8 cellular contexts compared by ENCODE assay signal in the genomic region with DNA sequence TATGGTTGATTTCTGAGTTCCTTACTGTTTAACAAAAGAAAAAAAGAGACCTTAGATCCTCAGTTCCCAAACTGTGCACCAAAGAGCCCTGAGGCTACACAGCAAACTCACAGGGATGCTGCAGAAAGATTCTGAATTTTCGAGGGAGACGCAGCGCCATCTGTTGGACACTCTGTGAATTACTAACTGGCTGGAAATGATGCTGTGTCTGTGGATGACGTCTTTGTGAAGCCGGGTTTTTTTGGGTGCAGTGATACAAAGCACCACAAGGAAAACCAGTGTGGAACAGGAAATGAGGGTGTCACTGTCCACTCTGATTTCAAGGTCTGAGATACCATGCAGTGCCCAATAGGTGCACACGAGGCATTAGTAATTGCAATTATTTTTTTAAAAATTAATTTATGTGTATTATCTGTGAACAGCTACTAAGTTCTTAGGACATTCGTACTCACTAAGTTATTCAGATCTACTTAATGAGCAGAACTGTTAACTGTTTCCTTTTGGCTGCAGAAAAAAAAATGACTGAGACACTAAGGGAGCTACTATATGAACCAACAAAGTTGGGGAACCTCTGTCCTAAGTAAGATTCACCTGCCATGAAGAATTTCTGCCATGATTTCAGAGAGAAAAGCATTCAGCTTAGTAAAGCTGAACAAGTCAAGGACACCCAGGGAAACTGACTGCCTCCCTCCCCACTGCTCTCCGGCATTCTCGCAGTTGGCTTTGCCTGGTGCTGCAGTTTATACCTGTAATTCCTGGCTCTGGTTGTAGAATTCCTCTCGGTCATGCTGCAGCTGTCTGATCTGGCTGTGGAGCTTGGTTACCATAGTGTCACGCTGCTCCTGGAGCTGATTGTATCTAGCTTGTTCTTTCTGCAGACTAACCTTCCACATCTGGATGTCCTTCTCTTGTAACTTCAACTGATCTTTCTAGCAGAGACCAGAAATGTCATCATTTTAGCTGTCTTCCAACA. TPM values are rescaled to one million over a fixed set of nuclear protein-coding genes. Genes with fewer than 3 reads are reported as not detected.
DNase-seq lines count a peak whose midpoint lies in the region; ATAC-seq and TF ChIP-seq lines count a peak whose summit lies in the region.

No MANE protein-coding gene starts in this region.

- CTCF ChIA-PET in activated CD8-positive, alpha-beta T cell treated with anti-CD3 and anti-CD28 coated beads for 36 hours (lab: Charles Lee): interaction anchor here (0.7 to 3.0 kb wide), 54 partner anchors 8 to 251 kb away, joined by 3 to 34 read pairs (median 4); a partner anchor contains a TSS

- ATAC-seq in HG03159 (IDR thresholded peaks at IDR 0.05; ENCODE audit: unreplicated experiment) (peak; percentile 79), GM19328 (IDR thresholded peaks at IDR 0.05; ENCODE audit: unreplicated experiment) (no peak)
- ATAC-seq in activated CD8-positive, alpha-beta T cell treated with anti-CD3 and anti-CD28 coated beads for 36 hours: peak; percentile 99

- H3K4me3 Mint-ChIP-seq in activated CD8-positive, alpha-beta T cell treated with anti-CD3 and anti-CD28 coated beads for 36 hours: no peak overlapping the region
- H3K4me3 Mint-ChIP-seq in mesothelial cell of epicardium: no peak overlapping the region

- H3K4me3 ChIP-seq in effector memory CD4-positive, alpha-beta T cell (ENCODE audit: insufficient read depth, low read depth, low read length, poor library complexity, severe bottlenecking): no peak overlapping the region

- intact Hi-C loops in activated CD8-positive, alpha-beta T cell treated with anti-CD3 and anti-CD28 coated beads for 36 hours (cut with micrococcal nuclease): no loop called here

- no peaks in the 10 kb centered on the region for H3K27me3 ChIP-seq in effector memory CD4-positive, alpha-beta T cell (replicated peaks; ENCODE audit: control insufficient read depth, insufficient read depth, low read length, poor library complexity, severe bottlenecking)

- H3K27me3 Mint-ChIP-seq in activated CD8-positive, alpha-beta T cell treated with anti-CD3 and anti-CD28 coated beads for 36 hours: no peaks in the 10 kb centered on the region
- H3K27me3 Mint-ChIP-seq in mesothelial cell of epicardium (ENCODE audit: low read depth): no peaks in the 10 kb centered on the region

- peaks cover 51% of the 10 kb centered on the region for H3K36me3 ChIP-seq in effector memory CD4-positive, alpha-beta T cell (ENCODE audit: control insufficient read depth, insufficient read depth, low read length)

- DNase-seq in DMS114 treated with DMSO at 0.1 percent for 48 hours (lab: John Stamatoyannopoulos, UW; ENCODE audit: unreplicated experiment) (peak; percentile 69), NCI-H774 (lab: John Stamatoyannopoulos, UW) (peak; percentile 77), mesothelial cell of epicardium (ENCODE audit: low spot score in 2 of 2, unreplicated experiment in 2 of 2) (peak; percentile 46 to 88)
- peak; percentile 91 for DNase-seq in activated CD8-positive, alpha-beta T cell treated with anti-CD3 and anti-CD28 coated beads for 36 hours
- peak; percentile 52 to 65 (median 58) for DNase-seq in effector memory CD4-positive, alpha-beta T cell
- peak; percentile 24 to 40 for DNase-seq in stimulated activated CD8-positive, alpha-beta memory T cell treated with anti-CD3 and anti-CD28 coated beads, Interleukin-4, amount 100 ng/mL, for 1 hour (ENCODE audit: low read depth in 2 of 2, low spot score in 1 of 2)

- H3K4me1 ChIP-seq in effector memory CD4-positive, alpha-beta T cell (ENCODE audit: control insufficient read depth, insufficient read depth, low read length, poor library complexity, severe bottlenecking): no peaks in the 10 kb centered on the region

- peaks cover 11% of the 10 kb centered on the region for H3K36me3 Mint-ChIP-seq in activated CD8-positive, alpha-beta T cell treated with anti-CD3 and anti-CD28 coated beads for 36 hours (ENCODE audit: low read depth)
- H3K36me3 Mint-ChIP-seq in mesothelial cell of epicardium: peaks cover 44% of the 10 kb centered on the region

- peak; percentile 96 for TF ChIP-seq CTCF in activated CD8-positive, alpha-beta T cell treated with anti-CD3 and anti-CD28 coated beads for 36 hours (IDR thresholded peaks at IDR 0.05)
- TF ChIP-seq CTCF in mesothelial cell of epicardium (IDR thresholded peaks at IDR 0.05; ENCODE audit: unreplicated experiment): peak; percentile 98

- no peaks in the 10 kb centered on the region for H3K9me3 ChIP-seq in effector memory CD4-positive, alpha-beta T cell (ENCODE audit: control insufficient read depth, low read length)

- no peak overlapping the region for H3K27ac ChIP-seq in effector memory CD4-positive, alpha-beta T cell (ENCODE audit: insufficient read depth, low read length, poor library complexity, severe bottlenecking)

- H3K4me1 Mint-ChIP-seq in activated CD8-positive, alpha-beta T cell treated with anti-CD3 and anti-CD28 coated beads for 36 hours (ENCODE audit: low read depth): peaks cover 10% of the 10 kb centered on the region
- no peaks in the 10 kb centered on the region for H3K4me1 Mint-ChIP-seq in mesothelial cell of epicardium

- no peaks in the 10 kb centered on the region for H3K9me3 Mint-ChIP-seq in activated CD8-positive, alpha-beta T cell treated with anti-CD3 and anti-CD28 coated beads for 36 hours
- no peaks in the 10 kb centered on the region for H3K9me3 Mint-ChIP-seq in mesothelial cell of epicardium

- no peak overlapping the region for H3K27ac Mint-ChIP-seq in activated CD8-positive, alpha-beta T cell treated with anti-CD3 and anti-CD28 coated beads for 36 hours
- H3K27ac Mint-ChIP-seq in mesothelial cell of epicardium: no peak overlapping the region

- POLR2A ChIA-PET in activated CD8-positive, alpha-beta T cell treated with anti-CD3 and anti-CD28 coated beads for 36 hours (lab: Charles Lee): interaction anchor here (0.6 to 1.9 kb wide), 4 partner anchors 16 to 247 kb away, joined by 3 to 5 read pairs (median 4); no protein-coding TSS in a partner anchor

RNA-seq across cellular contexts. Expression of a gene that starts 23.4 kb away (rescaled TPM):
- 1 to 10 TPM; 1.9 to 3.2 TPM for total RNA-seq in activated CD8-positive, alpha-beta T cell treated with anti-CD3 and anti-CD28 coated beads for 36 hours
- total RNA-seq in mesothelial cell of epicardium: 5.5 to 5.8 TPM (median 5.7 TPM) in 3 replicates

RNA-seq across cellular contexts. Expression of a gene that starts 24.1 kb away (rescaled TPM):
- total RNA-seq in activated CD8-positive, alpha-beta T cell treated with anti-CD3 and anti-CD28 coated beads for 36 hours: not detected
- 1.5 to 2.1 TPM (median 2.0 TPM) in 3 replicates for total RNA-seq in mesothelial cell of epicardium

RNA-seq across cellular contexts. Expression of a gene that starts 42.3 kb away (rescaled TPM):
- total RNA-seq in activated CD8-positive, alpha-beta T cell treated with anti-CD3 and anti-CD28 coated beads for 36 hours: 10 to 100 TPM; 20.7 to 23.2 TPM
- 65.1 to 68.5 TPM (median 67.6 TPM) in 3 replicates for total RNA-seq in mesothelial cell of epicardium

Comparison
In these comparisons a context has a peak if more than half of its experiments do, and no peak if none do; other contexts are left out.
1. DNase-seq: peak in every context shown above with its lines; median percentile 91 in activated CD8-positive, alpha-beta T cell treated with anti-CD3 and anti-CD28 coated beads for 36 hours; 77 in NCI-H774; 69 in DMS114 treated with DMSO at 0.1 percent for 48 hours; 67 in mesothelial cell of epicardium; 58 in effector memory CD4-positive, alpha-beta T cell; 32 in stimulated activated CD8-positive, alpha-beta memory T cell treated with anti-CD3 and anti-CD28 coated beads, Interleukin-4, amount 100 ng/mL, for 1 hour.